Comparison of ENCODE assay signal across 25 cellular contexts in the genomic region with DNA sequence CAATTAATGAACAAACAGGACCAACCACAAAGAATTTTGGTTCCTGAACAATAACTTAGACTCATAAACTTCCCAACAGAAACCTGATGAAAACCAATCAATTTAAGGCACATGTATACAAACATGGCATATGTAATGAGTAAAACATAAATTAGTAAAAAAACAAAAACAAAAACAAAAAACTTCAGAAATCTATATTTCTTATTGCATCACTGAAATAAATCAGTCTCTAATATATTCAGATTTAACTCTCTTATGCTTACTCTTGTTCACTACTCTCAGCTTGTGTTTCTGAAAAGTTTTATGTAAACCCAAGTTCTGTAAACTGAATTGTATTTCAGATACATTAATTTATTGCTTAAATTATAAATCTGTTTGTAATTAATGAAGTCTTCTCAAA.
DNase-seq lines count a peak whose midpoint lies in the region; ATAC-seq, FAIRE-seq and TF ChIP-seq lines count a peak whose summit lies in the region.
"Had no signal": no experiment of that assay in that cellular context is flagged by ENCODE, and none has a peak within 500 bp of the region (broad histone marks: within the 10 kb centered on the region; RNA-seq: fewer than 3 reads in every experiment).

No MANE protein-coding gene starts in this region.

- H3K27ac ChIP-seq in HEK293 (ENCODE audit: extremely low read depth, low read depth, low read length) (no peak overlapping the region), Karpas-422 (ENCODE audit: low read length) (no peak overlapping the region), small intestine (ENCODE audit: low read depth in 1 of 2, low read length in 1 of 2) (no peak overlapping the region), heart right ventricle (no peak overlapping the region)
- H3K27ac ChIP-seq: BLaER1 had no signal

- CTCF ChIA-PET in HEK293 (lab: Yijun Ruan, JAX) = interaction anchor here (0.7 to 6.0 kb wide), 7 partner anchors 179 to 867 kb away, joined by 3 to 55 read pairs (median 3); no protein-coding TSS in a partner anchor

- FAIRE-seq in islet of Langerhans (lab: Jason Lieb, UNC) (peak; percentile 78), small intestine (lab: Jason Lieb, UNC) (peak; percentile 67)
- FAIRE-seq: A204.1, G401.6, GM12878, GM12892, GM18507 had no signal

- H2AFZ ChIP-seq in Karpas-422 (ENCODE audit: low read length) = 0 out of 2 replicates have a peak overlapping the region, but pooled peaks have one; percentile 4

- POLR2A ChIA-PET in HEK293 (lab: Yijun Ruan, JAX) = no interaction called here

- H3K4me2 ChIP-seq in Karpas-422 (ENCODE audit: low read depth, low read length, poor library complexity, severe bottlenecking) = no peak overlapping the region
- H3K4me2 ChIP-seq: BLaER1 had no signal

- H3K4me1 ChIP-seq in HEK293 (ENCODE audit: control insufficient read depth, insufficient read depth, low read length) (peaks cover 41% of the 10 kb centered on the region), Karpas-422 (ENCODE audit: low read length) (peaks cover 71% of the 10 kb centered on the region), small intestine (ENCODE audit: control insufficient read depth in 2 of 2, insufficient read depth in 1 of 2, low read depth in 1 of 2, low read length in 1 of 2) (no peaks in the 10 kb centered on the region), heart right ventricle (no peaks in the 10 kb centered on the region)
- H3K4me1 ChIP-seq: BE2C had no signal

- no peak overlapping the region for H3K4me3 ChIP-seq in HEK293 (ENCODE audit: low read depth, low read length)
- H3K4me3 ChIP-seq in Karpas-422 (ENCODE audit: low read length) = no peak overlapping the region
- H3K4me3 ChIP-seq in small intestine (ENCODE audit: low read depth in 1 of 2, low read length in 2 of 2) = no peak overlapping the region
- no peak overlapping the region for H3K4me3 ChIP-seq in heart right ventricle
- H3K4me3 ChIP-seq: BLaER1, GM12878 had no signal

- H3K36me3 ChIP-seq in HEK293 (ENCODE audit: control insufficient read depth in 2 of 2, insufficient read depth in 1 of 2, low read length in 2 of 2) = no peaks in the 10 kb centered on the region
- no peaks in the 10 kb centered on the region for H3K36me3 ChIP-seq in Karpas-422 (ENCODE audit: insufficient read depth, low read length)
- H3K36me3 ChIP-seq in small intestine (ENCODE audit: control insufficient read depth in 2 of 2, insufficient read depth in 2 of 2, low read length in 2 of 2) = no peaks in the 10 kb centered on the region
- no peaks in the 10 kb centered on the region for H3K36me3 ChIP-seq in heart right ventricle
- H3K36me3 ChIP-seq: BE2C, BLaER1 had no signal

- H3K9me2 ChIP-seq in Karpas-422 (replicated peaks; ENCODE audit: insufficient read depth, low read length) = no peaks in the 10 kb centered on the region

- no peak for TF ChIP-seq CTCF in HEK293 (tag by site-specific recombination; IDR thresholded peaks at IDR 0.05)
- no peak for TF ChIP-seq CTCF in GM10266 (IDR thresholded peaks at IDR 0.05; ENCODE audit: control insufficient read depth, insufficient read depth, low read depth, missing control alignments)
- no peak for TF ChIP-seq CTCF in heart right ventricle (IDR thresholded peaks at IDR 0.05)

- H3K79me2 ChIP-seq in Karpas-422 (ENCODE audit: low read length) = no peaks in the 10 kb centered on the region

- intact Hi-C loops in heart right ventricle (cut with DNase I) = loop anchor here in 2 of 10 donors (5.0 to 10.0 kb wide), 2 partner anchors 291 to 384 kb away; no protein-coding TSS in a partner anchor

- DNase-seq in Karpas-422 = no peak
- no peak for DNase-seq in small intestine
- no peak for DNase-seq in GM10266 (ENCODE audit: extremely low spot score)
- no peak for DNase-seq in heart right ventricle
- no peak for DNase-seq in NCI-H446 (lab: John Stamatoyannopoulos, UW)
- DNase-seq: 8988T; ACHN; BE2C; C1 segment of cervical spinal cord; CD4-positive, alpha-beta memory T cell; CD4-positive, CD25-positive, alpha-beta regulatory T cell; CD8-positive, alpha-beta memory T cell; COR-L47; DMS 273 treated with DMSO at 0.1 percent for 48 hours; DMS153; DMS79 treated with DMSO at 0.1 percent for 48 hours; GF-D8 had no signal

- ATAC-seq in heart right ventricle = no peak
- ATAC-seq: GM12878 had no signal

- H3K9me3 ChIP-seq in HEK293 (ENCODE audit: control insufficient read depth, insufficient read depth, low read depth, low read length) = no peaks in the 10 kb centered on the region
- H3K9me3 ChIP-seq in Karpas-422 (ENCODE audit: low read length) = no peaks in the 10 kb centered on the region
- H3K9me3 ChIP-seq in small intestine (ENCODE audit: control insufficient read depth, low read depth) = no peaks in the 10 kb centered on the region
- H3K9me3 ChIP-seq in heart right ventricle = no peaks in the 10 kb centered on the region
- H3K9me3 ChIP-seq: BE2C, BLaER1 had no signal

- H4K20me1 ChIP-seq in Karpas-422 (ENCODE audit: insufficient read depth, low read depth, low read length) = no peaks in the 10 kb centered on the region
- H4K20me1 ChIP-seq: BLaER1 had no signal

- H3K9ac ChIP-seq in Karpas-422 (ENCODE audit: low read length) = no peak overlapping the region
- H3K9ac ChIP-seq: BLaER1 had no signal

- H3K27me3 ChIP-seq in Karpas-422 (ENCODE audit: low read length) (no peaks in the 10 kb centered on the region; the same call in 1 of the 2 replicates), small intestine (ENCODE audit: control insufficient read depth in 2 of 2, insufficient read depth in 2 of 2, low read length in 2 of 2) (no peaks in the 10 kb centered on the region), heart right ventricle (peaks cover 0 to 39% (median 13%) of the 10 kb centered on the region in 7 donors)
- H3K27me3 ChIP-seq: BLaER1 had no signal

TF ChIP-seq in HEK293, 187 proteins besides CTCF, POLR2A, EP300 and RAD21:
- TF ChIP-seq ZSCAN4 (tag by site-specific recombination; IDR thresholded peaks at IDR 0.05) (0 out of 2 replicates have a peak, but pooled peaks have one; percentile 9), ZNF654 (tag by site-specific recombination; IDR thresholded peaks at IDR 0.05; ENCODE audit: low read depth) (no peak)
- TF ChIP-seq, protein P1, sequence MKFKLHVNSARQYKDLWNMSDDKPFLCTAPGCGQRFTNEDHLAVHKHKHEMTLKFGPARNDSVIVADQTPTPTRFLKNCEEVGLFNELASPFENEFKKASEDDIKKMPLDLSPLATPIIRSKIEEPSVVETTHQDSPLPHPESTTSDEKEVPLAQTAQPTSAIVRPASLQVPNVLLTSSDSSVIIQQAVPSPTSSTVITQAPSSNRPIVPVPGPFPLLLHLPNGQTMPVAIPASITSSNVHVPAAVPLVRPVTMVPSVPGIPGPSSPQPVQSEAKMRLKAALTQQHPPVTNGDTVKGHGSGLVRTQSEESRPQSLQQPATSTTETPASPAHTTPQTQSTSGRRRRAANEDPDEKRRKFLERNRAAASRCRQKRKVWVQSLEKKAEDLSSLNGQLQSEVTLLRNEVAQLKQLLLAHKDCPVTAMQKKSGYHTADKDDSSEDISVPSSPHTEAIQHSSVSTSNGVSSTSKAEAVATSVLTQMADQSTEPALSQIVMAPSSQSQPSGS (tag by site-specific recombination; IDR thresholded peaks at IDR 0.05; ENCODE audit: low read depth) = peak; percentile 57
